In genomic region chr3:100637197-100637631, GRCh38 we compare ENCODE assay signal across 23 cellular contexts. TPM values are rescaled to one million over a fixed set of nuclear protein-coding genes. Genes with fewer than 3 reads are reported as not detected.
A peak's percentile ranks its signal among the peaks of the same experiment; 100 is the strongest.
DNase-seq lines count a peak whose midpoint lies in the region; ATAC-seq, FAIRE-seq and TF ChIP-seq lines count a peak whose summit lies in the region.
"Had no signal": no experiment of that assay in that cellular context is flagged by ENCODE, and none has a peak within 500 bp of the region (broad histone marks: within the 10 kb centered on the region; RNA-seq: fewer than 3 reads in every experiment).

No MANE protein-coding gene starts in this region.

- H3K79me1 ChIP-seq in mesendoderm (ENCODE audit: low read length), result no peaks in the 10 kb centered on the region

- no peak overlapping the region for H4K8ac ChIP-seq in mesendoderm (ENCODE audit: low read depth, low read length)

- no peaks in the 10 kb centered on the region for H4K20me1 ChIP-seq in K562 (replicated peaks; ENCODE audit: control insufficient read depth, insufficient read depth, low read length)

- no peak overlapping the region for H3K4me2 ChIP-seq in K562 (ENCODE audit: insufficient read depth, low read length)
- H3K4me2 ChIP-seq in mesendoderm (ENCODE audit: low read length), result no peak overlapping the region

- TF ChIP-seq POLR2A in K562 (conservative IDR thresholded peaks at IDR 0.05), result no peak

- H3K18ac ChIP-seq in mesendoderm (ENCODE audit: low read length), result no peak overlapping the region

- intact Hi-C loops in K562 (cut with micrococcal nuclease) (no loop called here), ascending aorta (cut with DNase I) (no loop called here)

- no peak overlapping the region for H2AK5ac ChIP-seq in mesendoderm (ENCODE audit: low read length)

- H3K79me2 ChIP-seq in K562 (ENCODE audit: control insufficient read depth, insufficient read depth, low read length), result no peaks in the 10 kb centered on the region
- no peaks in the 10 kb centered on the region for H3K79me2 ChIP-seq in mesendoderm (ENCODE audit: control insufficient read depth, insufficient read depth, low read length)

- in situ Hi-C loops in K562 (cut with MboI), result no loop called here

- H3K4ac ChIP-seq in mesendoderm (ENCODE audit: low read depth, low read length), result no peak overlapping the region

- no peak overlapping the region for H2BK120ac ChIP-seq in mesendoderm (ENCODE audit: low read depth, low read length)

- no TSS peak for BruUV-seq in K562 (replicated peaks; lab: Mats Ljungman, UMichigan)

- no peak for TF ChIP-seq RAD21 in K562 (CRISPR knock-in tag; conservative IDR thresholded peaks at IDR 0.05 in 1 of 2, IDR thresholded peaks at IDR 0.05 in 1 of 2)

- H3K4me1 ChIP-seq in K562 (replicated peaks in 1 of 2; ENCODE audit: control insufficient read depth in 2 of 2, insufficient read depth in 2 of 2, low read length in 2 of 2), result peaks cover 0 to 5% of the 10 kb centered on the region in 2 experiments; a peak in 2 of 5 replicates
- no peaks in the 10 kb centered on the region for H3K4me1 ChIP-seq in mesendoderm (ENCODE audit: control insufficient read depth, low read depth, low read length)
- no peaks in the 10 kb centered on the region for H3K4me1 ChIP-seq in ascending aorta
- H3K4me1 ChIP-seq: breast epithelium, psoas muscle, thyroid gland had no signal

- DNase-seq in DMS53 (lab: John Stamatoyannopoulos, UW) (peak; percentile 25), DMS53 treated with DMSO at 0.1 percent for 48 hours (lab: John Stamatoyannopoulos, UW; ENCODE audit: unreplicated experiment) (no peak), HCEC 1CT (peak; percentile 36), K562 (ENCODE audit: extremely low read depth in 1 of 4, low spot score in 3 of 4) (no peak), mesendoderm (peak; percentile 64), NCI-H345 treated with DMSO at 0.1 percent for 48 hours (lab: John Stamatoyannopoulos, UW; ENCODE audit: unreplicated experiment) (no peak), ascending aorta (ENCODE audit: low spot score in 2 of 2) (no peak), dermis blood vessel endothelial cell (no peak)
- DNase-seq: activated CD8-positive, alpha-beta T cell treated with anti-CD3 and anti-CD28 coated beads for 36 hours; activated naive CD8-positive, alpha-beta T cell treated with anti-CD3 and anti-CD28 coated beads, Interleukin-2, amount 10 ng/mL, durations not matched to agents 7 days and 5 days; NCI-H146; psoas muscle; stimulated activated naive B cell treated with anti-CD40 and anti-IgM and Interleukin-4, amounts not matched to agents 10 μg/mL and 1 μg/mL and 100 μg/mL, for 72 hours; thyroid gland had no signal

- TF ChIP-seq EP300 in K562 (IDR thresholded peaks at IDR 0.05; ENCODE audit: low read length), result no peak

- H3K9ac ChIP-seq in K562 (ENCODE audit: insufficient read depth in 1 of 2, low read depth in 2 of 2, low read length in 2 of 2) (no peak overlapping the region), mesendoderm (ENCODE audit: low read length) (no peak overlapping the region)

- ATAC-seq in K562, result no peak
- ATAC-seq: activated CD8-positive, alpha-beta T cell treated with anti-CD3 and anti-CD28 coated beads for 36 hours; esophagus mucosa; psoas muscle; stimulated activated naive B cell treated with anti-CD40 and anti-IgM and Interleukin-4, amounts not matched to agents 10 μg/mL and 1 μg/mL and 100 μg/mL, for 72 hours had no signal

- FAIRE-seq in K562 (lab: Jason Lieb, UNC), result no peak
- FAIRE-seq: GM12892, islet of Langerhans had no signal

- CTCF ChIA-PET in K562 (lab: Yijun Ruan, JAX; ENCODE audit: low intra/inter-chr PET ratio), result no interaction called here

- no peak overlapping the region for H2AFZ ChIP-seq in K562 (ENCODE audit: low read depth, low read length)

- H3K27ac ChIP-seq in K562 (ENCODE audit: extremely low read depth, low read depth, low read length) (no peak overlapping the region), mesendoderm (ENCODE audit: low read depth, low read length) (no peak overlapping the region), ascending aorta (no peak overlapping the region)
- H3K27ac ChIP-seq: 22Rv1, breast epithelium, psoas muscle, thyroid gland, VCaP had no signal

- POLR2A ChIA-PET in K562 (lab: Yijun Ruan, JAX), result no interaction called here

- H3K23ac ChIP-seq in mesendoderm (ENCODE audit: low read length), result no peak overlapping the region

- WGBS in K562 (ENCODE audit: insufficient coverage, low coverage, missing lambda C conversion rate), result 36% methylated on average over 1 of the region's 1 CpG
- no CpG with 5 or more reads among the region's 1 CpG for WGBS in mesendoderm (ENCODE audit: extremely low coverage, insufficient coverage, low lambda C conversion rate)

- H3K27me3 ChIP-seq in K562 (ENCODE audit: control insufficient read depth in 2 of 2, insufficient read depth in 2 of 2, low read length in 2 of 2), result no peaks in the 10 kb centered on the region
- H3K27me3 ChIP-seq in mesendoderm (ENCODE audit: insufficient read depth, low read length, poor library complexity), result no peaks in the 10 kb centered on the region
- H3K27me3 ChIP-seq in ascending aorta, result no peaks in the 10 kb centered on the region
- H3K27me3 ChIP-seq: breast epithelium, thyroid gland had no signal

- TF ChIP-seq CTCF in K562 (IDR thresholded peaks at IDR 0.05 in 2 of 3, conservative IDR thresholded peaks at IDR 0.05 in 1 of 3; ENCODE audit: insufficient read depth in 2 of 3, low read depth in 1 of 3, low read length in 3 of 3) (no peak), ascending aorta (IDR thresholded peaks at IDR 0.05) (no peak)

- H3K36me3 ChIP-seq in K562 (ENCODE audit: control insufficient read depth, insufficient read depth, low read length), result no peaks in the 10 kb centered on the region
- H3K36me3 ChIP-seq in mesendoderm (ENCODE audit: control insufficient read depth, insufficient read depth, low read length), result no peaks in the 10 kb centered on the region
- H3K36me3 ChIP-seq in ascending aorta, result no peaks in the 10 kb centered on the region
- H3K36me3 ChIP-seq: breast epithelium, thyroid gland had no signal

- no peak overlapping the region for H2BK15ac ChIP-seq in mesendoderm (replicated peaks; ENCODE audit: low read depth)

- H3K4me3 ChIP-seq in K562 (no peak overlapping the region), mesendoderm (ENCODE audit: low read length) (no peak overlapping the region), ascending aorta (no peak overlapping the region)
- H3K4me3 ChIP-seq: breast epithelium, psoas muscle, thyroid gland had no signal

- no peak overlapping the region for H3K56ac ChIP-seq in mesendoderm (ENCODE audit: low read length)

- no peaks in the 10 kb centered on the region for H3K9me1 ChIP-seq in K562 (ENCODE audit: control insufficient read depth, insufficient read depth, low read length)

- H2BK5ac ChIP-seq in mesendoderm (ENCODE audit: low read length), result no peak overlapping the region

- H3K9me3 ChIP-seq in K562 (replicated peaks; ENCODE audit: control insufficient read depth, insufficient read depth, low read depth, low read length), result no peaks in the 10 kb centered on the region; the same call in 1 of the 2 replicates
- no peaks in the 10 kb centered on the region for H3K9me3 ChIP-seq in ascending aorta
- H3K9me3 ChIP-seq: breast epithelium, psoas muscle, thyroid gland had no signal

- no peak overlapping the region for H4K5ac ChIP-seq in mesendoderm (ENCODE audit: low read length)

TF ChIP-seq in K562, 482 proteins besides CTCF, POLR2A, EP300 and RAD21 (continues in another document):
- TF ChIP-seq CREM (IDR thresholded peaks at IDR 0.05; ENCODE audit: low read depth), result no peak
- TF ChIP-seq IFI16 (CRISPR knock-in tag; IDR thresholded peaks at IDR 0.05), result no peak
- no peak for TF ChIP-seq SMARCA5 (IDR thresholded peaks at IDR 0.05)
- TF ChIP-seq FOXP1 (CRISPR knock-in tag; IDR thresholded peaks at IDR 0.05), result no peak
- no peak for TF ChIP-seq ERF (CRISPR knock-in tag; IDR thresholded peaks at IDR 0.05)
- TF ChIP-seq ETS1 (conservative IDR thresholded peaks at IDR 0.05; ENCODE audit: control insufficient read depth, low read depth, low read length), result no peak
- no peak for TF ChIP-seq ZNF134 (CRISPR knock-in tag; conservative IDR thresholded peaks at IDR 0.05)
- peak; percentile 67 for TF ChIP-seq RFX1 (IDR thresholded peaks at IDR 0.05)
- TF ChIP-seq SAFB2 (IDR thresholded peaks at IDR 0.05; ENCODE audit: borderline replicate concordance, low read depth, low read length, severe bottlenecking), result no peak
- no peak for TF ChIP-seq SREBF1 (IDR thresholded peaks at IDR 0.05; ENCODE audit: borderline replicate concordance, low read depth, low read length)
- TF ChIP-seq CBFB (CRISPR knock-in tag; IDR thresholded peaks at IDR 0.05), result no peak
- TF ChIP-seq ZNF707 (CRISPR knock-in tag; conservative IDR thresholded peaks at IDR 0.05), result no peak

RNA-seq across cellular contexts. Expression of gene ADGRG7, which starts 27.8 kb away (rescaled TPM):
- not detected in 2 replicates for total RNA-seq in K562 (2011; cell fraction: chromatin; rRNA removed; ENCODE audit: low replicate concordance)
- not detected in 2 replicates for total RNA-seq in K562 (2011; cell fraction: nucleolus; rRNA removed)
- not detected in 2 replicates for total RNA-seq in K562 (2011; cell fraction: nucleoplasm; rRNA removed)
- total RNA-seq in K562 (2014; rRNA removed), result not detected in 2 replicates
- not detected in 2 replicates for total RNA-seq in K562 (2014; rRNA removed; fragmentation: Illumina TruSeq; extraction: Trizol)
- total RNA-seq in K562 (2015; rRNA removed; fragmentation: Illumina TruSeq; extraction: Trizol), result not detected in 2 replicates
- total RNA-seq in K562 (2021), result not detected in 2 replicates
- not detected in 2 replicates for polyA plus RNA-seq in K562 (2011; rRNA removed)
- not detected in 2 replicates for polyA plus RNA-seq in K562 (2011; cell fraction: cytosol; rRNA removed)
- polyA plus RNA-seq in K562 (2011; cell fraction: nucleus; rRNA removed), result not detected in 2 replicates
- polyA plus RNA-seq in K562 (2012), result not detected in 2 replicates
- polyA plus RNA-seq in K562 (2014; fragmentation: Illumina TruSeq; extraction: Trizol), result not detected in 2 replicates
- under 1 TPM; 0.03 TPM for polyA plus RNA-seq in K562 (2014; fragmentation: Nextera tagmentation; extraction: Ambion mirVana)
- polyA plus RNA-seq in K562 (2014; rRNA removed), result 0.12 TPM in 1 of 2 replicates, not detected in the other
- polyA minus RNA-seq in K562 (2011; rRNA and poly(A)+ RNA removed), result not detected in 2 replicates
- polyA minus RNA-seq in K562 (2011; cell fraction: cytosol; rRNA and poly(A)+ RNA removed), result not detected in 2 replicates
- polyA minus RNA-seq in K562 (2011; cell fraction: nucleus; rRNA and poly(A)+ RNA removed), result not detected in 2 replicates
- not detected for polyA plus RNA-seq in mesendoderm (2013, experiment 1 of 2)
- polyA plus RNA-seq in mesendoderm (2013, experiment 2 of 2), result 0.01 TPM
- not detected for total RNA-seq in ascending aorta
- not detected in 2 replicates for total RNA-seq in dermis blood vessel endothelial cell
- total RNA-seq: activated naive CD8-positive, alpha-beta T cell treated with anti-CD3 and anti-CD28 coated beads, Interleukin-2, amount 10 ng/mL, durations not matched to agents 7 days and 5 days; breast epithelium; esophagus mucosa; mesenteric fat pad; natural killer cell treated with Interleukin-12 subunit alpha and Interleukin-12 subunit beta and Interleukin-15 and Interleukin-18, amount 100 ng/mL, for 72 hours; thyroid gland had no signal
- polyA plus RNA-seq: BJ had no signal

Comparison
In these comparisons a context has a peak if more than half of its experiments do, and no peak if none do; other contexts are left out.
1. DNase-seq: peak in DMS53 (single experiment), HCEC 1CT (single experiment) and mesendoderm (single experiment); none in DMS53 treated with DMSO at 0.1 percent for 48 hours (single experiment), K562 (0 of 4), NCI-H345 treated with DMSO at 0.1 percent for 48 hours (single experiment), ascending aorta (0 of 2) and dermis blood vessel endothelial cell (single experiment).